ENCODE assay signal across 13 cellular contexts in the genomic region with DNA sequence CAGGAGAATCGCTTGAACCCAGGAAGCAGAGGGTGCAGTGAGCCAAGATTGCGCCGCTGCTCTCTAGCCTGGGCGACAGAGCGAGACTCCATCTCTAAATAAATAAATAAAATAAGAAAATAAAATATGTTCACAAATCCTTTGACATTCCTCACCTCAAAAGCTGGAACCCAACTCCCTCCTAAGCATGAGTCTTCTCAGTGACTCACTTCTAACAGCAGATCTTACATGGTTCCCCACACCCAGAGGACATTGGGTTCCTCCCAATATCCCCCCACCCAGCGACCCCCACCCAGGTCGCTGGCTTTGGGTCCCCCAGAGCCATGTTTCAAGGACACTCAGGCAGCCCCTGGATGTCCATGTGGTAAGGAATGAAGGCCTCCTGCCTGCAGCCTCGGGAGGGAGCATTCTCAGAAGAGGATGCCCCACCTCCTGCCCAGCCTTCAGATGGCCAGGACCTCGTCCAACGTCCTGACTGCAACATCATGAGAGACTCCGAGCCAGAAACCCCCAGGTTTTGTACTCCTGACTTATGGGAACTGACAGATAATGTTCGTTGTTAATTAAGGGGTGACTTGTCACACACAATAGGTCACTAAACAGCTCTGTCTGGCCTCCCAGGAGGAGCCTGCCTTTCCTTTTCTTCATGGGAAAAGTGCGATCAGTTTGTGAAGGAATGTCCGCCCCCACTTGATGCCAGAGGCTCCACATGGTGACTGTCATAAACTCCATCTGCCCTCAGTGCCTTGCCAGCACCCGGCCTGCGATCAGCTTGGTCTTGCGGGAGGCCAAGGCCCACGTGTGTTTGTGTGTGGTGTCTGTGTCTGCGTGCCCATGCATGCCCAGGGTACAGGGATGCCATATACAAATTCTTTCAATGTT. TPM values are rescaled to one million over a fixed set of nuclear protein-coding genes. Genes with fewer than 3 reads are reported as not detected.
A peak's percentile ranks its signal among the peaks of the same experiment; 100 is the strongest.
DNase-seq lines count a peak whose midpoint lies in the region; TF ChIP-seq lines count a peak whose summit lies in the region.
"Had no signal": no experiment of that assay in that cellular context is flagged by ENCODE, and none has a peak within 500 bp of the region (broad histone marks: within the 10 kb centered on the region; RNA-seq: fewer than 3 reads in every experiment).

No MANE protein-coding gene starts in this region.

- H3K4me1 Mint-ChIP-seq in activated CD4-positive, alpha-beta T cell treated with anti-CD3 and anti-CD28 coated beads, Interleukin-2, amount 10 ng/mL, durations not matched to agents 7 days and 5 days: peaks cover 56% of the 10 kb centered on the region

- H3K4me3 ChIP-seq in Loucy (ENCODE audit: low read length, poor library complexity, severe bottlenecking) (peak overlapping the region; percentile 42), spleen (peak overlapping the region in 1 of 8 donors; percentile 0)
- H3K4me3 ChIP-seq: vagina had no signal

- CTCF ChIA-PET in activated CD4-positive, alpha-beta T cell treated with anti-CD3 and anti-CD28 coated beads, Interleukin-2, amount 10 ng/mL, durations not matched to agents 7 days and 5 days (lab: Charles Lee): interaction anchor here (0.8 to 1.7 kb wide), 4 partner anchors 12 to 113 kb away, joined by 3 to 5 read pairs (median 4); a partner anchor contains a TSS

- peak overlapping the region; percentile 10 for H3K4me3 Mint-ChIP-seq in activated CD4-positive, alpha-beta T cell treated with anti-CD3 and anti-CD28 coated beads, Interleukin-2, amount 10 ng/mL, durations not matched to agents 7 days and 5 days

- H3K27ac ChIP-seq in spleen: peak overlapping the region; percentile 73 to 100 (median 91)
- H3K27ac ChIP-seq: vagina had no signal

- no peaks in the 10 kb centered on the region for H3K9me2 ChIP-seq in Loucy (replicated peaks; ENCODE audit: low read depth, low read length)

- H3K27ac Mint-ChIP-seq in activated CD4-positive, alpha-beta T cell treated with anti-CD3 and anti-CD28 coated beads, Interleukin-2, amount 10 ng/mL, durations not matched to agents 7 days and 5 days: peak overlapping the region; percentile 96

- H3K4me1 ChIP-seq in Loucy (ENCODE audit: insufficient read depth, low read length, poor library complexity, severe bottlenecking) (peaks cover 59% of the 10 kb centered on the region), spleen (peaks cover 33 to 92% (median 73%) of the 10 kb centered on the region in 6 donors)

- intact Hi-C loops in spleen (cut with DNase I; ENCODE audit: low total_unique reads): no loop called here

- no peak for TF ChIP-seq POLR2A in spleen (IDR thresholded peaks at IDR 0.05)

- no peaks in the 10 kb centered on the region for H3K9me3 Mint-ChIP-seq in activated CD4-positive, alpha-beta T cell treated with anti-CD3 and anti-CD28 coated beads, Interleukin-2, amount 10 ng/mL, durations not matched to agents 7 days and 5 days

- H3K9ac ChIP-seq in Loucy (ENCODE audit: low read depth, low read length, poor library complexity, severe bottlenecking): peak overlapping the region; percentile 65

- H3K9me3 ChIP-seq in Loucy (ENCODE audit: insufficient read depth, low read depth, low read length): no peaks in the 10 kb centered on the region
- no peaks in the 10 kb centered on the region for H3K9me3 ChIP-seq in spleen
- H3K9me3 ChIP-seq: vagina had no signal

- no peaks in the 10 kb centered on the region for H4K20me1 ChIP-seq in Loucy (ENCODE audit: insufficient read depth, low read length, poor library complexity, severe bottlenecking)

- POLR2A ChIA-PET in activated CD4-positive, alpha-beta T cell treated with anti-CD3 and anti-CD28 coated beads, Interleukin-2, amount 10 ng/mL, durations not matched to agents 7 days and 5 days (lab: Charles Lee): no interaction called here

- H3K36me3 ChIP-seq in Loucy (ENCODE audit: insufficient read depth, low read length): no peaks in the 10 kb centered on the region
- no peaks in the 10 kb centered on the region for H3K36me3 ChIP-seq in spleen
- H3K36me3 ChIP-seq: vagina had no signal

- no peaks in the 10 kb centered on the region for H3K79me2 ChIP-seq in Loucy (ENCODE audit: insufficient read depth, low read length)

- 74 to 89% (median 82%) methylated on average over 18 to 19 of the region's 19 CpGs for WGBS in spleen, 5 donors

- H3K27me3 ChIP-seq in Loucy (ENCODE audit: insufficient read depth, low read length, poor library complexity, severe bottlenecking) (no peaks in the 10 kb centered on the region), spleen (replicated peaks in 1 of 7) (no peaks in the 10 kb centered on the region)
- H3K27me3 ChIP-seq: vagina had no signal

- H3K27me3 Mint-ChIP-seq in activated CD4-positive, alpha-beta T cell treated with anti-CD3 and anti-CD28 coated beads, Interleukin-2, amount 10 ng/mL, durations not matched to agents 7 days and 5 days: no peaks in the 10 kb centered on the region

- no peak overlapping the region for H2AFZ ChIP-seq in Loucy (ENCODE audit: low read length)

- H3K36me3 Mint-ChIP-seq in activated CD4-positive, alpha-beta T cell treated with anti-CD3 and anti-CD28 coated beads, Interleukin-2, amount 10 ng/mL, durations not matched to agents 7 days and 5 days (ENCODE audit: low read depth): peaks cover 23% of the 10 kb centered on the region

- no peak for TF ChIP-seq CTCF in Loucy (conservative IDR thresholded peaks at IDR 0.05; ENCODE audit: low read length)
- no peak for TF ChIP-seq CTCF in spleen (IDR thresholded peaks at IDR 0.05 in 8 of 11, conservative IDR thresholded peaks at IDR 0.05 in 3 of 11)

- peak overlapping the region; percentile 79 for H3K4me2 ChIP-seq in Loucy (ENCODE audit: low read depth, low read length, poor library complexity, severe bottlenecking)

- no peak for DNase-seq in activated CD4-positive, alpha-beta T cell treated with anti-CD3 and anti-CD28 coated beads, Interleukin-2, amount 10 ng/mL, durations not matched to agents 7 days and 5 days
- no peak for DNase-seq in activated CD4-positive, alpha-beta T cell treated with anti-CD3 and anti-CD28 coated beads for 1 hour
- DNase-seq in cerebellar cortex (ENCODE audit: low spot score) (peak; percentile 93), spleen (no peak), NCI-H2227 (lab: John Stamatoyannopoulos, UW; ENCODE audit: unreplicated experiment) (no peak), NCI-H1105 (lab: John Stamatoyannopoulos, UW) (no peak), NCI-H774 (lab: John Stamatoyannopoulos, UW) (no peak)
- DNase-seq: ACHN, glutamatergic neuron, Kasumi-1, left colon had no signal

- H3F3A ChIP-seq in Loucy (ENCODE audit: low read depth): peaks cover 29% of the 10 kb centered on the region

RNA-seq across cellular contexts. Expression of a gene that starts 10.1 kb away (rescaled TPM):
- 10 to 100 TPM; 20.0 to 20.5 TPM for total RNA-seq in activated CD4-positive, alpha-beta T cell treated with anti-CD3 and anti-CD28 coated beads, Interleukin-2, amount 10 ng/mL, durations not matched to agents 7 days and 5 days
- total RNA-seq in spleen: 10 to 100 TPM; 11.1 to 15.0 (median 13.9) TPM
- 10 to 100 TPM in 2 of 3 donors, 1 to 10 TPM in 1; 8.6 to 12.9 (median 10.4) TPM for polyA plus RNA-seq in spleen

RNA-seq across cellular contexts. Expression of a gene that starts 16.2 kb away (rescaled TPM):
- 10 to 100 TPM; 49.4 to 54.4 TPM for total RNA-seq in activated CD4-positive, alpha-beta T cell treated with anti-CD3 and anti-CD28 coated beads, Interleukin-2, amount 10 ng/mL, durations not matched to agents 7 days and 5 days
- total RNA-seq in spleen: 10 to 100 TPM; 16.1 to 57.0 (median 44.0) TPM
- 10 to 100 TPM; 21.2 to 38.9 (median 24.6) TPM for polyA plus RNA-seq in spleen

RNA-seq across cellular contexts. Expression of a gene that starts 21.1 kb away (rescaled TPM):
- 10 to 100 TPM; 53.3 to 58.9 TPM for total RNA-seq in activated CD4-positive, alpha-beta T cell treated with anti-CD3 and anti-CD28 coated beads, Interleukin-2, amount 10 ng/mL, durations not matched to agents 7 days and 5 days
- 10 to 100 TPM; 36.4 to 49.8 (median 43.2) TPM for total RNA-seq in spleen
- polyA plus RNA-seq in spleen: 10 to 100 TPM in 2 of 3 donors, 1 to 10 TPM in 1; 7.3 to 23.1 (median 19.1) TPM

RNA-seq across cellular contexts. Expression of a gene that starts 59.5 kb away (rescaled TPM):
- 1 to 10 TPM in 1 of 2 experiments, not detected in 1; 1.0 TPM for total RNA-seq in activated CD4-positive, alpha-beta T cell treated with anti-CD3 and anti-CD28 coated beads, Interleukin-2, amount 10 ng/mL, durations not matched to agents 7 days and 5 days
- 100 to 1,000 TPM in 1 of 7 donors, 10 to 100 TPM in 5, 1 to 10 TPM in 1; 8.9 to 104 (median 41.0) TPM for total RNA-seq in spleen
- 10 to 100 TPM; 12.3 to 28.1 (median 23.8) TPM for polyA plus RNA-seq in spleen
